In genomic region chr1:21437341-21437640, GRCh38 we compare ENCODE assay signal across 19 cellular contexts. TPM values are rescaled to one million over a fixed set of nuclear protein-coding genes. Genes with fewer than 3 reads are reported as not detected.
A peak's percentile ranks its signal among the peaks of the same experiment; 100 is the strongest.
DNase-seq lines count a peak whose midpoint lies in the region; ATAC-seq, FAIRE-seq and TF ChIP-seq lines count a peak whose summit lies in the region.
"Had no signal": no experiment of that assay in that cellular context is flagged by ENCODE, and none has a peak within 500 bp of the region (broad histone marks: within the 10 kb centered on the region; RNA-seq: fewer than 3 reads in every experiment).

No MANE protein-coding gene starts in this region.

- H2AK5ac ChIP-seq in H9 (ENCODE audit: insufficient read length, low read length), result no peak overlapping the region

- ATAC-seq in CD8-positive, alpha-beta T cell, result no peak
- ATAC-seq in GM21390 (IDR thresholded peaks at IDR 0.05; ENCODE audit: unreplicated experiment), result no peak
- no peak for ATAC-seq in HG02870 (IDR thresholded peaks at IDR 0.05; ENCODE audit: unreplicated experiment)
- no peak for ATAC-seq in HG02970 (IDR thresholded peaks at IDR 0.05; ENCODE audit: low FRiP score, unreplicated experiment)

- no TSS peak for BruUV-seq in endothelial cell of umbilical vein (replicated peaks; lab: Mats Ljungman, UMichigan)

- H3K36me3 Mint-ChIP-seq in CD8-positive, alpha-beta T cell, result peaks cover 7% of the 10 kb centered on the region
- H3K36me3 Mint-ChIP-seq in H9 (ENCODE audit: insufficient read depth in 1 of 3, low read depth in 3 of 3) (no peaks in the 10 kb centered on the region; a peak in 1 of 7 replicates), nephron (ENCODE audit: low read depth) (no peaks in the 10 kb centered on the region)
- H3K36me3 Mint-ChIP-seq: naive B cell had no signal

- no peak overlapping the region for H3K27ac ChIP-seq in CD8-positive, alpha-beta T cell (ENCODE audit: low read depth, low read length)
- H3K27ac ChIP-seq in H9 (ENCODE audit: insufficient read length, low read depth, low read length) (no peak overlapping the region), endothelial cell of umbilical vein (ENCODE audit: insufficient read depth, low read depth, low read length) (no peak overlapping the region)
- H3K27ac ChIP-seq: C4-2B had no signal

- no peaks in the 10 kb centered on the region for H3K36me3 ChIP-seq in CD8-positive, alpha-beta T cell (ENCODE audit: insufficient read depth, low read length)
- H3K36me3 ChIP-seq in endothelial cell of umbilical vein (ENCODE audit: control insufficient read depth in 2 of 2, extremely low read depth in 1 of 2, insufficient read depth in 2 of 2, low read length in 2 of 2), result no peaks in the 10 kb centered on the region

- FAIRE-seq in endothelial cell of umbilical vein (lab: Jason Lieb, UNC), result no peak
- FAIRE-seq: GM18507 had no signal

- H3K4ac ChIP-seq in H9 (ENCODE audit: low read depth, low read length), result no peak overlapping the region

- H4K20me1 ChIP-seq in H9 (ENCODE audit: control insufficient read depth, insufficient read depth, insufficient read length) (no peaks in the 10 kb centered on the region), endothelial cell of umbilical vein (replicated peaks; ENCODE audit: control insufficient read depth, extremely low read depth, insufficient read depth, low read length) (no peaks in the 10 kb centered on the region)

- no peak overlapping the region for H4K91ac ChIP-seq in H9 (ENCODE audit: insufficient read length, low read depth, low read length)

- H3K27ac Mint-ChIP-seq in CD8-positive, alpha-beta T cell, result no peak overlapping the region
- peak overlapping the region in 1 of 3 experiments; percentile 75; a peak in 2 of 7 replicates for H3K27ac Mint-ChIP-seq in H9
- peak overlapping the region in 1 of 3 experiments; percentile 88 for H3K27ac Mint-ChIP-seq in nephron
- H3K27ac Mint-ChIP-seq: activated T-cell treated with anti-CD3 and anti-CD28 coated beads, Interleukin-2, amount 50 U/mL, for 24 hours; dendritic cell treated with granulocyte-macrophage colony-stimulating factor and Interleukin-4, amounts not matched to agents 40 ng/mL and 50 ng/mL, for 4 days; naive B cell; stimulated activated naive CD8-positive, alpha-beta T cell treated with anti-CD3 and anti-CD28 coated beads, Interleukin-15, Interleukin-2, amounts not matched to agents 100 ng/mL and 50 ng/mL, for 24 hours had no signal

- no peaks in the 10 kb centered on the region for H3K9me3 ChIP-seq in CD8-positive, alpha-beta T cell (ENCODE audit: low read length)
- no peaks in the 10 kb centered on the region for H3K9me3 ChIP-seq in H9 (ENCODE audit: control insufficient read depth, low read depth, low read length)
- H3K9me3 ChIP-seq in endothelial cell of umbilical vein (replicated peaks; ENCODE audit: control insufficient read depth, insufficient read depth, low read length), result no peaks in the 10 kb centered on the region

- H2AFZ ChIP-seq in H9 (ENCODE audit: low read length), result no peak overlapping the region
- H2AFZ ChIP-seq in endothelial cell of umbilical vein (ENCODE audit: low read depth, low read length), result peak overlapping the region; percentile 77

- H3K9me1 ChIP-seq in endothelial cell of umbilical vein (replicated peaks; ENCODE audit: control insufficient read depth, extremely low read depth, insufficient read depth, low read length), result no peaks in the 10 kb centered on the region

- H3K23me2 ChIP-seq in H9 (ENCODE audit: insufficient read length, low read depth, low read length, poor library complexity, severe bottlenecking), result no peaks in the 10 kb centered on the region

- peaks cover 19% of the 10 kb centered on the region for H3K4me1 Mint-ChIP-seq in CD8-positive, alpha-beta T cell (ENCODE audit: low read depth)
- H3K4me1 Mint-ChIP-seq in H9 (peaks cover 11 to 31% of the 10 kb centered on the region in 2 experiments), nephron (peaks cover 4% of the 10 kb centered on the region)

- H3K79me2 ChIP-seq in H9 (ENCODE audit: insufficient read depth, low read length) (no peaks in the 10 kb centered on the region; the same call in 1 of the 2 replicates), endothelial cell of umbilical vein (ENCODE audit: control insufficient read depth, insufficient read depth, low read length) (peaks cover 2% of the 10 kb centered on the region)

- H3K4me3 Mint-ChIP-seq in CD8-positive, alpha-beta T cell, result peak overlapping the region; percentile 69
- H3K4me3 Mint-ChIP-seq in H9 (peak overlapping the region; percentile 68 to 84), nephron (peak overlapping the region; percentile 72 to 80 (median 77))
- H3K4me3 Mint-ChIP-seq: activated T-cell treated with anti-CD3 and anti-CD28 coated beads, Interleukin-2, amount 50 U/mL, for 24 hours; dendritic cell treated with granulocyte-macrophage colony-stimulating factor and Interleukin-4, amounts not matched to agents 40 ng/mL and 50 ng/mL, for 4 days; stimulated activated naive CD8-positive, alpha-beta T cell treated with anti-CD3 and anti-CD28 coated beads, Interleukin-15, Interleukin-2, amounts not matched to agents 100 ng/mL and 50 ng/mL, for 24 hours had no signal

- H3K4me2 ChIP-seq in H9 (ENCODE audit: insufficient read depth, insufficient read length, low read length) (peak overlapping the region; percentile 22), endothelial cell of umbilical vein (ENCODE audit: insufficient read depth, low read length) (no peak overlapping the region)

- H3K23ac ChIP-seq in H9 (ENCODE audit: insufficient read length, low read depth, low read length), result no peak overlapping the region

- H3K4me3 ChIP-seq in CD8-positive, alpha-beta T cell (ENCODE audit: low read depth, low read length), result no peak overlapping the region
- H3K4me3 ChIP-seq in endothelial cell of umbilical vein (replicated peaks in 1 of 3; ENCODE audit: insufficient read depth in 1 of 3, low read depth in 1 of 3, low read length in 3 of 3), result no peak overlapping the region

- no peak overlapping the region for H3K14ac ChIP-seq in H9 (ENCODE audit: insufficient read depth, low read length)

- WGBS in H9 (ENCODE audit: extremely low coverage, insufficient read length, low lambda C conversion rate), result no CpG with 5 or more reads among the region's 15 CpGs

- POLR2A ChIA-PET in CD8-positive, alpha-beta T cell (lab: Charles Lee), result no interaction called here
- POLR2A ChIA-PET in endothelial cell of umbilical vein (lab: Charles Lee), result no interaction called here

- no peak overlapping the region for H2BK20ac ChIP-seq in H9 (ENCODE audit: low read depth, low read length, poor library complexity, severe bottlenecking)

- no peak for TF ChIP-seq POLR2A in endothelial cell of umbilical vein (IDR thresholded peaks at IDR 0.05; ENCODE audit: low read depth, low read length)

- H2BK15ac ChIP-seq in H9 (ENCODE audit: low read depth, low read length), result no peak overlapping the region

- H4K5ac ChIP-seq in H9 (ENCODE audit: insufficient read length, low read depth, low read length), result no peak overlapping the region

- CTCF ChIA-PET in CD8-positive, alpha-beta T cell (lab: Charles Lee), result interaction anchor here (2.6 kb wide), 1 partner anchor 69 kb away, joined by 8 read pairs; no protein-coding TSS in a partner anchor
- CTCF ChIA-PET in endothelial cell of umbilical vein (lab: Charles Lee), result interaction anchor here (1.2 kb wide), 1 partner anchor 67 kb away, joined by 3 read pairs; no protein-coding TSS in a partner anchor

- H3K27me3 ChIP-seq in CD8-positive, alpha-beta T cell (ENCODE audit: insufficient read depth, low read length), result no peaks in the 10 kb centered on the region
- H3K27me3 ChIP-seq in H9 (ENCODE audit: insufficient read depth, low read length), result no peaks in the 10 kb centered on the region; the same call in 1 of the 2 replicates
- H3K27me3 ChIP-seq in endothelial cell of umbilical vein (ENCODE audit: control insufficient read depth in 2 of 2, insufficient read depth in 2 of 2, low read length in 2 of 2), result peaks cover 7 to 8% of the 10 kb centered on the region in 2 experiments

- H3K4me1 ChIP-seq in CD8-positive, alpha-beta T cell (ENCODE audit: insufficient read depth, low read length), result peaks cover 9% of the 10 kb centered on the region
- H3K4me1 ChIP-seq in H9 (ENCODE audit: insufficient read depth, low read length) (no peaks in the 10 kb centered on the region), endothelial cell of umbilical vein (ENCODE audit: control insufficient read depth, extremely low read depth, insufficient read depth, low read length) (no peaks in the 10 kb centered on the region)

- no peak overlapping the region for H2BK12ac ChIP-seq in H9 (ENCODE audit: insufficient read length, low read depth, low read length)

- peak overlapping the region; percentile 9 for H3K9ac ChIP-seq in H9 (ENCODE audit: extremely low read depth, insufficient read length, low read length)
- H3K9ac ChIP-seq in endothelial cell of umbilical vein (replicated peaks; ENCODE audit: extremely low read depth, insufficient read depth, low read length), result no peak overlapping the region

- no peak overlapping the region for H2BK120ac ChIP-seq in H9 (ENCODE audit: low read depth, low read length, poor library complexity, severe bottlenecking)

- intact Hi-C loops in CD8-positive, alpha-beta T cell (cut with DNase I, micrococcal nuclease), result no loop called here
- intact Hi-C loops in endothelial cell of umbilical vein (cut with micrococcal nuclease), result no loop called here

- TF ChIP-seq CTCF in CD8-positive, alpha-beta T cell (IDR thresholded peaks at IDR 0.05), result no peak
- TF ChIP-seq CTCF in H9 (conservative IDR thresholded peaks at IDR 0.05) (no peak), endothelial cell of umbilical vein (IDR thresholded peaks at IDR 0.05; ENCODE audit: extremely low read depth in 1 of 2, insufficient read depth in 1 of 2, low read depth in 1 of 2, low read length in 2 of 2) (no peak), nephron (IDR thresholded peaks at IDR 0.05; ENCODE audit: unreplicated experiment in 3 of 3) (no peak)

- DNase-seq in CD8-positive, alpha-beta T cell, result no peak
- no peak for DNase-seq in H9
- no peak for DNase-seq in endothelial cell of umbilical vein (ENCODE audit: low read depth, low spot score)
- no peak for DNase-seq in NCI-H226
- DNase-seq: activated T-cell treated with anti-CD3 and anti-CD28 coated beads, Interleukin-2, amount 50 U/mL, for 24 hours; foreskin fibroblast; GF-D8; MM.1S; naive B cell; NCI-H2171; OCI-M1 had no signal

- no peak overlapping the region for H4K8ac ChIP-seq in H9 (replicated peaks; ENCODE audit: insufficient read length, low read depth, low read length)

- no peak overlapping the region for H2BK5ac ChIP-seq in H9 (ENCODE audit: insufficient read length, low read length)

- peak overlapping the region; percentile 69 for H3K18ac ChIP-seq in H9 (ENCODE audit: insufficient read length, low read depth, low read length)

- peaks cover 6% of the 10 kb centered on the region for H3K27me3 Mint-ChIP-seq in CD8-positive, alpha-beta T cell (ENCODE audit: low read depth)
- H3K27me3 Mint-ChIP-seq in H9 (ENCODE audit: low read depth) (peaks cover 32% of the 10 kb centered on the region), nephron (ENCODE audit: low read depth) (peaks cover 40% of the 10 kb centered on the region)

- no peak overlapping the region for H3K56ac ChIP-seq in H9 (ENCODE audit: insufficient read length, low read depth, low read length)

- dilution Hi-C loops in endothelial cell of umbilical vein (cut with MboI; ENCODE audit: extremely low pct_ligation_motif_present, low sequenced_read_pairs), result no loop called here

- H3T11ph ChIP-seq in H9 (ENCODE audit: low read length), result no peak overlapping the region

- no peaks in the 10 kb centered on the region for H3K9me3 Mint-ChIP-seq in CD8-positive, alpha-beta T cell
- H3K9me3 Mint-ChIP-seq in H9 (no peaks in the 10 kb centered on the region), nephron (no peaks in the 10 kb centered on the region)
- H3K9me3 Mint-ChIP-seq: activated T-cell treated with anti-CD3 and anti-CD28 coated beads, Interleukin-2, amount 50 U/mL, for 24 hours; dendritic cell treated with granulocyte-macrophage colony-stimulating factor and Interleukin-4, amounts not matched to agents 40 ng/mL and 50 ng/mL, for 4 days; stimulated activated naive CD8-positive, alpha-beta T cell treated with anti-CD3 and anti-CD28 coated beads, Interleukin-15, Interleukin-2, amounts not matched to agents 100 ng/mL and 50 ng/mL, for 24 hours had no signal

- H3K79me1 ChIP-seq in H9 (ENCODE audit: insufficient read depth, low read depth, low read length, poor library complexity, severe bottlenecking), result no peaks in the 10 kb centered on the region

RNA-seq across cellular contexts. Expression of gene NBPF3, which starts 2.6 kb away (rescaled TPM):
- 1 to 10 TPM; 8.0 to 8.3 TPM for total RNA-seq in CD8-positive, alpha-beta T cell
- total RNA-seq in H9 (2021) (15.8 and 16.2 TPM in 2 replicates), endothelial cell of umbilical vein (6.0 and 6.5 TPM in 2 replicates)
- polyA plus RNA-seq in endothelial cell of umbilical vein, result 2.7 and 3.3 TPM in 2 replicates
- 2.7 and 2.8 TPM in 2 replicates for polyA plus RNA-seq in endothelial cell of umbilical vein (2011; cell fraction: cytosol; rRNA removed)
- 8.4 and 8.8 TPM in 2 replicates for polyA plus RNA-seq in endothelial cell of umbilical vein (2011; cell fraction: nucleus; rRNA removed)
- polyA plus RNA-seq in endothelial cell of umbilical vein (2012), result 3.6 and 4.0 TPM in 2 replicates
- polyA minus RNA-seq in endothelial cell of umbilical vein, result 7.4 and 8.5 TPM in 2 replicates
- polyA minus RNA-seq in endothelial cell of umbilical vein (2011; cell fraction: cytosol; rRNA and poly(A)+ RNA removed), result not detected
- polyA minus RNA-seq in endothelial cell of umbilical vein (2011; cell fraction: nucleus; rRNA and poly(A)+ RNA removed), result 3.1 and 4.6 TPM in 2 replicates
